8 cellular contexts compared by ENCODE assay signal in genomic region chr11:63567044-63567840, GRCh38. TPM values are rescaled to one million over a fixed set of nuclear protein-coding genes. Genes with fewer than 3 reads are reported as not detected.
DNase-seq lines count a peak whose midpoint lies in the region; ATAC-seq and TF ChIP-seq lines count a peak whose summit lies in the region.

No MANE protein-coding gene starts in this region.

- intact Hi-C loops in CD4-positive, alpha-beta T cell (cut with DNase I, micrococcal nuclease): loop anchor here in 1 of 2 experiments (1.0 to 5.0 kb wide), 5 partner anchors 13 to 75 kb away; partner anchors contain the start of genes PLAAT3, PLAAT4 and PLAAT5

- ATAC-seq in CD4-positive, alpha-beta T cell (ENCODE audit: poor library complexity): peak; percentile 84
- peak; percentile 85 for ATAC-seq in GM19395 (IDR thresholded peaks at IDR 0.05; ENCODE audit: unreplicated experiment)
- ATAC-seq in HG03439 (IDR thresholded peaks at IDR 0.05; ENCODE audit: unreplicated experiment): peak; percentile 73
- ATAC-seq in activated naive CD8-positive, alpha-beta T cell treated with anti-CD3 and anti-CD28 coated beads, Interleukin-2, amount 50 U/mL, for 24 hours: peak; percentile 93

- H3K27me3 ChIP-seq in CD4-positive, alpha-beta T cell (ENCODE audit: control insufficient read depth, insufficient read depth, low read length): no peaks in the 10 kb centered on the region

- DNase-seq in CD4-positive, alpha-beta T cell: peak in 8 of 10 experiments; percentile 29 to 75 (median 48)
- peak; percentile 83 for DNase-seq in RWPE1 (ENCODE audit: low spot score)
- peak; percentile 43 for DNase-seq in activated naive CD8-positive, alpha-beta T cell treated with anti-CD3 and anti-CD28 coated beads, Interleukin-2, amount 50 U/mL, for 24 hours
- peak; percentile 94 for DNase-seq in iris pigment epithelial cell (ENCODE audit: low read depth)
- peak; percentile 32 to 43 for DNase-seq in stimulated activated CD8-positive, alpha-beta memory T cell treated with anti-CD3 and anti-CD28 coated beads, Interleukin-15, amount 100 ng/mL, for 48 hours (ENCODE audit: low read depth in 2 of 2)
- no peak for DNase-seq in islet precursor cell

- no peaks in the 10 kb centered on the region for H3K36me3 Mint-ChIP-seq in CD4-positive, alpha-beta T cell (ENCODE audit: low read depth)
- no peaks in the 10 kb centered on the region for H3K36me3 Mint-ChIP-seq in activated naive CD8-positive, alpha-beta T cell treated with anti-CD3 and anti-CD28 coated beads, Interleukin-2, amount 50 U/mL, for 24 hours (ENCODE audit: low read depth)

- no peaks in the 10 kb centered on the region for H3K9me3 Mint-ChIP-seq in CD4-positive, alpha-beta T cell
- no peaks in the 10 kb centered on the region for H3K9me3 Mint-ChIP-seq in activated naive CD8-positive, alpha-beta T cell treated with anti-CD3 and anti-CD28 coated beads, Interleukin-2, amount 50 U/mL, for 24 hours

- CTCF ChIA-PET in CD4-positive, alpha-beta T cell (lab: Charles Lee): interaction anchor here (0.8 to 2.0 kb wide), 4 partner anchors 10 to 69 kb away, joined by 3 to 9 read pairs (median 4); partner anchors contain the start of gene PLAAT4
- CTCF ChIA-PET in RWPE1 (lab: Yijun Ruan, JAX): interaction anchor here (0.6 to 0.8 kb wide), 2 partner anchors 21 to 789 kb away, joined by 3 read pairs; no protein-coding TSS in a partner anchor

- peak overlapping the region; percentile 22 for H3K4me3 Mint-ChIP-seq in CD4-positive, alpha-beta T cell
- H3K4me3 Mint-ChIP-seq in activated naive CD8-positive, alpha-beta T cell treated with anti-CD3 and anti-CD28 coated beads, Interleukin-2, amount 50 U/mL, for 24 hours: peak overlapping the region; percentile 54

- peaks cover 46% of the 10 kb centered on the region for H3K4me1 Mint-ChIP-seq in CD4-positive, alpha-beta T cell (ENCODE audit: low read depth)
- H3K4me1 Mint-ChIP-seq in activated naive CD8-positive, alpha-beta T cell treated with anti-CD3 and anti-CD28 coated beads, Interleukin-2, amount 50 U/mL, for 24 hours: peaks cover 53% of the 10 kb centered on the region

- TF ChIP-seq CTCF in CD4-positive, alpha-beta T cell (IDR thresholded peaks at IDR 0.05): no peak
- TF ChIP-seq CTCF in RWPE1 (conservative IDR thresholded peaks at IDR 0.05; ENCODE audit: low read depth): no peak

- no peaks in the 10 kb centered on the region for H3K9me3 ChIP-seq in CD4-positive, alpha-beta T cell (ENCODE audit: control insufficient read depth, low read length)

- peak overlapping the region; percentile 91 for H3K27ac Mint-ChIP-seq in CD4-positive, alpha-beta T cell
- peak overlapping the region; percentile 89 for H3K27ac Mint-ChIP-seq in activated naive CD8-positive, alpha-beta T cell treated with anti-CD3 and anti-CD28 coated beads, Interleukin-2, amount 50 U/mL, for 24 hours

- peak overlapping the region; percentile 67 for H3K27ac ChIP-seq in CD4-positive, alpha-beta T cell (ENCODE audit: low read depth, low read length)
- peak overlapping the region; percentile 21; the same call in 1 of the 2 replicates for H3K27ac ChIP-seq in RWPE1

- POLR2A ChIA-PET in CD4-positive, alpha-beta T cell (lab: Charles Lee): interaction anchor here (0.6 to 3.0 kb wide), 9 partner anchors 10 to 686 kb away, joined by 3 to 19 read pairs (median 4); partner anchors contain the start of genes PLAAT4 and SLC3A2
- POLR2A ChIA-PET in RWPE1 (lab: Yijun Ruan, JAX; ENCODE audit: low non-redundant PET): no interaction called here

- no peaks in the 10 kb centered on the region for H3K27me3 Mint-ChIP-seq in CD4-positive, alpha-beta T cell
- H3K27me3 Mint-ChIP-seq in activated naive CD8-positive, alpha-beta T cell treated with anti-CD3 and anti-CD28 coated beads, Interleukin-2, amount 50 U/mL, for 24 hours: no peaks in the 10 kb centered on the region

RNA-seq across cellular contexts. Expression of gene PLAAT2, which starts 4.1 kb away (rescaled TPM):
- total RNA-seq in CD4-positive, alpha-beta T cell: under 1 TPM; 0.34 to 0.49 TPM

RNA-seq across cellular contexts. Expression of gene PLAAT4, which starts 30.6 kb away (rescaled TPM):
- total RNA-seq in CD4-positive, alpha-beta T cell: 10 to 100 TPM; 80.4 to 82.4 TPM

RNA-seq across cellular contexts. Expression of gene PLAAT3, which starts 47.0 kb away (rescaled TPM):
- total RNA-seq in CD4-positive, alpha-beta T cell: 1 to 10 TPM; 2.4 to 3.6 TPM
